Comparison of ENCODE assay signal across 15 cellular contexts in the genomic region with DNA sequence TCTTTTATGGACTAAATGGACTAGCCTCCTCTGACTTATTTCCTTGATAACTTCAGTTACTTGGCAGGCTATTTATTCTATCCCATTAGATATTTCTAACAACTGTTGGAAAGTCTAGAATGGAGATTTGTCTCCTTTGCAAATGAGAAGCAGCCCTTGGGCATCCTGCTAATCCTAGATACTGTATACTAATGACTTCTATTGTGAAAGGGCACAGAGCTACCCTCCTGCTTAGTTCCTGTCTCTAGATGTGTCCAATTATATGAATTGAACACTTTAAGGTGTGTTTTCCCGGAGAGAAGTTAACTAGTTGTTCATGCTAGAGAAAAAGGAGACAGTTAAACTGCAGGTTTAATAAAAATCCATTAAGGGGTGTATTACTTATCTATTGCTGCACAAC. TPM values are rescaled to one million over a fixed set of nuclear protein-coding genes. Genes with fewer than 3 reads are reported as not detected.
"Had no signal": no experiment of that assay in that cellular context is flagged by ENCODE, and none has a peak within 500 bp of the region (broad histone marks: within the 10 kb centered on the region; RNA-seq: fewer than 3 reads in every experiment).

No MANE protein-coding gene starts in this region.

- H3K4me3 Mint-ChIP-seq: activated CD4-positive, alpha-beta memory T cell treated with anti-CD3 and anti-CD28 coated beads, Interleukin-2, amount 10 ng/mL, durations not matched to agents 7 days and 5 days; effector memory CD8-positive, alpha-beta T cell; neural crest cell had no signal

- H3K9me3 Mint-ChIP-seq: activated CD4-positive, alpha-beta memory T cell treated with anti-CD3 and anti-CD28 coated beads, Interleukin-2, amount 10 ng/mL, durations not matched to agents 7 days and 5 days; effector memory CD8-positive, alpha-beta T cell; neural crest cell had no signal

- ATAC-seq: effector memory CD8-positive, alpha-beta T cell had no signal

- FAIRE-seq: bronchial epithelial cell had no signal

- H3K4me1 ChIP-seq: ascending aorta had no signal

- H3K27me3 ChIP-seq: ascending aorta, ovary had no signal

- H3K27ac Mint-ChIP-seq: activated CD4-positive, alpha-beta memory T cell treated with anti-CD3 and anti-CD28 coated beads, Interleukin-2, amount 10 ng/mL, durations not matched to agents 7 days and 5 days; effector memory CD8-positive, alpha-beta T cell had no signal

- DNase-seq: activated CD4-positive, alpha-beta memory T cell treated with anti-CD3 and anti-CD28 coated beads, Interleukin-2, amount 10 ng/mL, durations not matched to agents 7 days and 5 days; activated CD8-positive, alpha-beta memory T cell treated with anti-CD3 and anti-CD28 coated beads, Interleukin-2, amount 50 U/mL, for 4 hours; dermis blood vessel endothelial cell; effector memory CD8-positive, alpha-beta T cell; foreskin melanocyte; head of caudate nucleus; ovary; stimulated activated CD4-positive, alpha-beta T cell treated with anti-CD3 and anti-CD28 coated beads, Interleukin-1b, Interleukin-23, amount 100 ng/mL, for 48 hours; stimulated activated naive CD4-positive, alpha-beta T cell; T1000; trophoblast cell had no signal

- H3K4me3 ChIP-seq: ascending aorta, ovary had no signal

- H3K36me3 ChIP-seq: ascending aorta, ovary had no signal

- H3K27ac ChIP-seq: ascending aorta, ovary had no signal

- H3K9me3 ChIP-seq: ascending aorta, ovary had no signal

RNA-seq across cellular contexts. Expression of a gene that starts 10.2 kb away (rescaled TPM):
- polyA plus RNA-seq: fibroblast of lung had no signal
